12 cellular contexts compared by ENCODE assay signal in genomic region chrX:19674041-19674769, GRCh38.
DNase-seq lines count a peak whose midpoint lies in the region; ATAC-seq, FAIRE-seq and TF ChIP-seq lines count a peak whose summit lies in the region.
"Had no signal": no experiment of that assay in that cellular context is flagged by ENCODE, and none has a peak within 500 bp of the region (broad histone marks: within the 10 kb centered on the region; RNA-seq: fewer than 3 reads in every experiment).

No MANE protein-coding gene starts in this region.

- no peak overlapping the region for H3K4me3 ChIP-seq in Caco-2 (ENCODE audit: low read depth, low read length)
- H3K4me3 ChIP-seq: psoas muscle, suprapubic skin had no signal

- peak overlapping the region; percentile 44 for H3K4me3 Mint-ChIP-seq in CD4-positive, alpha-beta T cell
- H3K4me3 Mint-ChIP-seq in Caco-2 (ENCODE audit: unreplicated experiment) = no peak overlapping the region
- peak overlapping the region; percentile 75 for H3K4me3 Mint-ChIP-seq in T-helper 17 cell
- peak overlapping the region; percentile 57 to 84 (median 67) for H3K4me3 Mint-ChIP-seq in immature natural killer cell

- TF ChIP-seq CTCF in CD4-positive, alpha-beta T cell (IDR thresholded peaks at IDR 0.05) = no peak
- no peak for TF ChIP-seq CTCF in Caco-2 (IDR thresholded peaks at IDR 0.05; ENCODE audit: insufficient read depth in 1 of 2, low read depth in 1 of 2, low read length in 1 of 2, severe bottlenecking in 1 of 2, unreplicated experiment in 1 of 2)

- no peak for ATAC-seq in CD4-positive, alpha-beta T cell (ENCODE audit: poor library complexity)
- ATAC-seq in T-helper 17 cell (no peak), GM21381 (IDR thresholded peaks at IDR 0.05; ENCODE audit: unreplicated experiment) (no peak)
- ATAC-seq: psoas muscle had no signal

- H3K4me1 ChIP-seq in Caco-2 = peaks cover 30% of the 10 kb centered on the region
- H3K4me1 ChIP-seq: psoas muscle, suprapubic skin had no signal

- DNase-seq in CD4-positive, alpha-beta T cell = no peak
- DNase-seq in Caco-2 (no peak), T-helper 17 cell (no peak), immature natural killer cell (no peak), anterior cingulate cortex (lab: John Stamatoyannopoulos, UW) (no peak), GM12891 (ENCODE audit: insufficient read length, low spot score) (no peak)
- DNase-seq: NCI-H1092, NCI-H774 had no signal

- H3K9me3 Mint-ChIP-seq in CD4-positive, alpha-beta T cell = no peaks in the 10 kb centered on the region
- H3K9me3 Mint-ChIP-seq in Caco-2 (ENCODE audit: unreplicated experiment) (peaks cover 17% of the 10 kb centered on the region), immature natural killer cell (no peaks in the 10 kb centered on the region)

- H3K36me3 ChIP-seq in Caco-2 (ENCODE audit: control insufficient read depth, insufficient read depth, low read length) = no peaks in the 10 kb centered on the region
- H3K36me3 ChIP-seq: suprapubic skin had no signal

- H3K27me3 Mint-ChIP-seq in CD4-positive, alpha-beta T cell = no peaks in the 10 kb centered on the region
- H3K27me3 Mint-ChIP-seq in Caco-2 (ENCODE audit: insufficient read depth, unreplicated experiment) = no peaks in the 10 kb centered on the region
- H3K27me3 Mint-ChIP-seq in T-helper 17 cell = no peaks in the 10 kb centered on the region
- peaks cover 4 to 14% (median 11%) of the 10 kb centered on the region in 3 donors for H3K27me3 Mint-ChIP-seq in immature natural killer cell (ENCODE audit: low read depth in 3 of 3)

- BruUV-seq in Caco-2 (replicated peaks; lab: Mats Ljungman, UMichigan) = no TSS peak

- no peak for TF ChIP-seq POLR2A in GM12891 (IDR thresholded peaks at IDR 0.05; ENCODE audit: low read depth, low read length)

- no peak overlapping the region for H3K27ac ChIP-seq in CD4-positive, alpha-beta T cell (ENCODE audit: low read depth, low read length)
- H3K27ac ChIP-seq: C4-2B, psoas muscle, suprapubic skin had no signal

- no peaks in the 10 kb centered on the region for H3K9me3 ChIP-seq in CD4-positive, alpha-beta T cell (ENCODE audit: control insufficient read depth, low read length)
- no peaks in the 10 kb centered on the region for H3K9me3 ChIP-seq in Caco-2
- no peaks in the 10 kb centered on the region for H3K9me3 ChIP-seq in T-helper 17 cell (ENCODE audit: control insufficient read depth, low read length, poor library complexity, severe bottlenecking)
- H3K9me3 ChIP-seq: psoas muscle, suprapubic skin had no signal

- H3K4me1 Mint-ChIP-seq in CD4-positive, alpha-beta T cell (ENCODE audit: low read depth) = peaks cover 63% of the 10 kb centered on the region
- H3K4me1 Mint-ChIP-seq in Caco-2 (ENCODE audit: low read depth, unreplicated experiment) = peaks cover 25% of the 10 kb centered on the region
- H3K4me1 Mint-ChIP-seq in T-helper 17 cell = peaks cover 34% of the 10 kb centered on the region
- H3K4me1 Mint-ChIP-seq in immature natural killer cell = peaks cover 64 to 78% of the 10 kb centered on the region in 2 donors

- H3K27me3 ChIP-seq in CD4-positive, alpha-beta T cell (ENCODE audit: control insufficient read depth, insufficient read depth, low read length) = no peaks in the 10 kb centered on the region
- no peaks in the 10 kb centered on the region for H3K27me3 ChIP-seq in Caco-2 (replicated peaks; ENCODE audit: control insufficient read depth, insufficient read depth, low read length)
- H3K27me3 ChIP-seq: suprapubic skin had no signal

- CTCF ChIA-PET in CD4-positive, alpha-beta T cell (lab: Charles Lee) = interaction anchor here (2.6 kb wide), 1 partner anchor 13 kb away, joined by 6 read pairs; no protein-coding TSS in a partner anchor
- CTCF ChIA-PET in Caco-2 (lab: Charles Lee) = interaction anchor here (0.7 kb wide), 1 partner anchor 9 kb away, joined by 3 read pairs; no protein-coding TSS in a partner anchor

- POLR2A ChIA-PET in CD4-positive, alpha-beta T cell (lab: Charles Lee) = interaction anchor here (0.5 to 1.5 kb wide), 2 partner anchors 9 to 84 kb away, joined by 3 to 4 read pairs; no protein-coding TSS in a partner anchor
- POLR2A ChIA-PET in Caco-2 (lab: Charles Lee) = no interaction called here

- intact Hi-C loops in CD4-positive, alpha-beta T cell (cut with DNase I, micrococcal nuclease) = no loop called here
- intact Hi-C loops in Caco-2 (cut with micrococcal nuclease; ENCODE audit: unreplicated experiment) = no loop called here

- FAIRE-seq in GM12891 (lab: Jason Lieb, UNC) = no peak

- H3K27ac Mint-ChIP-seq in CD4-positive, alpha-beta T cell = peak overlapping the region; percentile 70
- peak overlapping the region; percentile 73 for H3K27ac Mint-ChIP-seq in Caco-2 (ENCODE audit: unreplicated experiment)
- peak overlapping the region; percentile 77 for H3K27ac Mint-ChIP-seq in T-helper 17 cell
- H3K27ac Mint-ChIP-seq in immature natural killer cell = peak overlapping the region; percentile 58 to 91 (median 84)

- peaks cover 67% of the 10 kb centered on the region for H3K36me3 Mint-ChIP-seq in CD4-positive, alpha-beta T cell (ENCODE audit: low read depth)
- H3K36me3 Mint-ChIP-seq in Caco-2 (ENCODE audit: insufficient read depth, unreplicated experiment) = peaks cover 21% of the 10 kb centered on the region
- H3K36me3 Mint-ChIP-seq in T-helper 17 cell (ENCODE audit: low read depth) = peaks cover 5% of the 10 kb centered on the region
- peaks cover 0 to 8% (median 5%) of the 10 kb centered on the region in 3 donors for H3K36me3 Mint-ChIP-seq in immature natural killer cell

TF ChIP-seq in GM12891, 5 proteins besides CTCF, POLR2A, EP300 and RAD21:
- TF ChIP-seq SPI1 (IDR thresholded peaks at IDR 0.05; ENCODE audit: low read depth, low read length) (no peak), TAF1 (IDR thresholded peaks at IDR 0.05; ENCODE audit: low read depth, low read length) (no peak), POLR2AphosphoS5 (IDR thresholded peaks at IDR 0.05; ENCODE audit: low read depth, low read length) (no peak), PAX5 (IDR thresholded peaks at IDR 0.05; ENCODE audit: insufficient read depth, low read length, severe bottlenecking) (no peak), POU2F2 (IDR thresholded peaks at IDR 0.05; ENCODE audit: low read depth, low read length) (no peak)
